ENCODE assay signal across 20 cellular contexts in genomic region chr11:11677672-11678356, GRCh38.
"Had no signal": no experiment of that assay in that cellular context is flagged by ENCODE, and none has a peak within 500 bp of the region (broad histone marks: within the 10 kb centered on the region; RNA-seq: fewer than 3 reads in every experiment).

No MANE protein-coding gene starts in this region.

- H3K36me3 ChIP-seq: esophagus muscularis mucosa, gastroesophageal sphincter, heart right ventricle, left lung, lower lobe of right lung had no signal

- FAIRE-seq: colon, endothelial cell of umbilical vein, frontal cortex, islet of Langerhans, keratinocyte had no signal

- H3K9me3 ChIP-seq: esophagus muscularis mucosa, gastroesophageal sphincter, heart right ventricle, left lung, lower lobe of right lung, mucosa of descending colon had no signal

- DNase-seq: dermis blood vessel endothelial cell; dorsolateral prefrontal cortex; effector CD4-positive, alpha-beta T cell; effector memory CD4-positive, alpha-beta T cell; foreskin keratinocyte; heart right ventricle; hippocampal formation; left cardiac atrium; left lung; lower lobe of right lung; mesenchymal stem cell; mucosa of descending colon had no signal

- H3K4me1 ChIP-seq: foreskin keratinocyte, gastroesophageal sphincter, left lung, lower lobe of right lung had no signal

- H3K27ac ChIP-seq: coronary artery, dorsolateral prefrontal cortex, esophagus muscularis mucosa, foreskin keratinocyte, gastroesophageal sphincter, heart right ventricle, left lung, lower lobe of right lung had no signal

- H3K27me3 ChIP-seq: dorsolateral prefrontal cortex, esophagus muscularis mucosa, gastroesophageal sphincter, heart right ventricle, left lung had no signal

- H3K4me3 ChIP-seq: coronary artery, dorsolateral prefrontal cortex, esophagus muscularis mucosa, gastroesophageal sphincter, heart right ventricle, left lung, lower lobe of right lung, mucosa of descending colon had no signal

- ATAC-seq: foreskin keratinocyte, gastroesophageal sphincter, left cardiac atrium, left lung, lower lobe of right lung, mucosa of descending colon had no signal
